In the genomic region with DNA sequence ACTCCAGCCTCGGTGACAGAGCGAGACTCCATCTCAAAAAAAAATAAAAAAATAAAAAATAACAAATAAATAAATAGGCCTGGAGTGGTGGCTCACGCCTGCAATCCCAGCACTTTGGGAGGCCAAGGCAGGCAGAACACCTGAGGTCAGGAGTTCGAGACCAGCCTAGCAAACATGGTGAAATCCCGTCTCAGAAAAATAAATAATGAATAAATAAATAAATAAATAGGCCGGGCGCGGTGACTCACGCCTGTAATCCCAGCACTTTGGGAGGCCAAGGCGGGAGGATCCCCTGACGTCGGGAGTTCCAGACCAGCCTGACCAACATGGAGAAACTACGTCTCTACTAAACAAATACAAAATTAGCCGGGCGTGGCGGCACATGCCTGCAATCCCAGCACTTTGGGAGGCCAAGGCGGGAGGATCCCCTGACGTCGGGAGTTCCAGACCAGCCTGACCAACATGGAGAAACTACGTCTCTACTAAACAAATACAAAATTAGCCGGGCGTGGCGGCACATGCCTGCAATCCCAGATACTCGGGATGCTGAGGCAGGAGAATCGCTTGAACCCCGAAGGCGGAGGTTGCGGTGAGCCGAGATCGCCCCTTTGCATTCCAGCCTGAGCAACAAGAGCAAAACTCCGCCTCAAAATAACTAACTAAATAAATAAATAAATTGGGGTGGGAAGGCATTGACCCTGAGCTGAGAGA, we compare ENCODE assay signal across 6 cellular contexts. TPM values are rescaled to one million over a fixed set of nuclear protein-coding genes. Genes with fewer than 3 reads are reported as not detected.
DNase-seq lines count a peak whose midpoint lies in the region; ATAC-seq, FAIRE-seq and TF ChIP-seq lines count a peak whose summit lies in the region.
"Not testable (repeated sequence)": the region's sequence is repeated elsewhere in the genome, so short reads cannot be mapped to it uniquely, and the experiment has no call there.

No MANE protein-coding gene starts in this region.

- not testable (repeated sequence) for H3F3A ChIP-seq in neural cell (ENCODE audit: insufficient read depth, low read length, poor library complexity, severe bottlenecking)

- DNase-seq in GM12891 (ENCODE audit: insufficient read length, low spot score); T-cell; GM12878 (ENCODE audit: low read depth, low spot score); glutamatergic neuron: not testable (repeated sequence)
- DNase-seq in suprapubic skin (ENCODE audit: low spot score in 2 of 2) = peak in 1 of 2 donors; percentile 66

- not testable (repeated sequence) for H3K27ac ChIP-seq in GM12878 (ENCODE audit: control insufficient read depth, insufficient read depth)
- H3K27ac ChIP-seq in neural cell (ENCODE audit: low read length) (peak overlapping the region; percentile 99), suprapubic skin (peak overlapping the region; percentile 100)

- not testable (repeated sequence) for TF ChIP-seq POLR2A in GM12891 (IDR thresholded peaks at IDR 0.05; ENCODE audit: low read depth, low read length); GM12878 (IDR thresholded peaks at IDR 0.05; ENCODE audit: low read depth, low read length); suprapubic skin (IDR thresholded peaks at IDR 0.05)

- not testable (repeated sequence) for H3K9me3 Mint-ChIP-seq in T-cell
- peaks cover 32% of the 10 kb centered on the region for H3K9me3 Mint-ChIP-seq in glutamatergic neuron (ENCODE audit: unreplicated experiment)

- H3K79me2 ChIP-seq in GM12878 (ENCODE audit: control insufficient read depth, insufficient read depth, low read length) (peaks cover 43% of the 10 kb centered on the region), neural cell (replicated peaks; ENCODE audit: insufficient read depth, low read length) (peaks cover 37% of the 10 kb centered on the region)

- TF ChIP-seq RAD21 in GM12878 (IDR thresholded peaks at IDR 0.05; ENCODE audit: insufficient read depth, low read depth, low read length); neural cell (conservative IDR thresholded peaks at IDR 0.05): not testable (repeated sequence)

- not testable (repeated sequence) for H3K9me3 ChIP-seq in GM12878 (replicated peaks; ENCODE audit: control insufficient read depth, insufficient read depth, low read length); neural cell (ENCODE audit: low read length); suprapubic skin

- WGBS in GM12878 (ENCODE audit: insufficient coverage, insufficient replicate concordance, low lambda C conversion rate, missing lambda C conversion rate) = 87% methylated on average over 27 of the region's 31 CpGs
- 68% methylated on average over 31 of the region's 31 CpGs for WGBS in suprapubic skin

- H3K36me3 Mint-ChIP-seq in T-cell (peaks cover 33% of the 10 kb centered on the region), glutamatergic neuron (ENCODE audit: unreplicated experiment) (peaks cover 19% of the 10 kb centered on the region)

- intact Hi-C loops in GM12878 (cut with micrococcal nuclease; ENCODE audit: unreplicated experiment) = not testable (repeated sequence)

- ATAC-seq in T-cell (replicated peaks in 1 of 4); GM12878: not testable (repeated sequence)

- RAD21 ChIA-PET in GM12878 (lab: Charles Lee; ENCODE audit: unreplicated experiment) = interaction anchor here (0.6 to 5.0 kb wide), 9 partner anchors 27 to 122 kb away, joined by 3 to 26 read pairs (median 5); a partner anchor contains a TSS

- H3K9me2 ChIP-seq in neural cell (ENCODE audit: insufficient read depth, low read length) = not testable (repeated sequence)

- peaks cover 26% of the 10 kb centered on the region for H3K4me1 ChIP-seq in GM12878 (ENCODE audit: control insufficient read depth, insufficient read depth, low read length)
- H3K4me1 ChIP-seq in suprapubic skin = peaks cover 62% of the 10 kb centered on the region

- H3K36me3 ChIP-seq in GM12878 (ENCODE audit: control insufficient read depth in 2 of 2, insufficient read depth in 2 of 2, low read length in 1 of 2); neural cell (ENCODE audit: insufficient read depth, low read length): not testable (repeated sequence)
- H3K36me3 ChIP-seq in suprapubic skin = peaks cover 29% of the 10 kb centered on the region

- in situ Hi-C loops in GM12878 (cut with MboI) = not testable (repeated sequence)

- not testable (repeated sequence) for H3K9ac ChIP-seq in GM12878 (ENCODE audit: control insufficient read depth, insufficient read depth, low read length)
- H3K9ac ChIP-seq in neural cell (ENCODE audit: low read length) = peak overlapping the region; percentile 99

- not testable (repeated sequence) for TF ChIP-seq EP300 in GM12878 (IDR thresholded peaks at IDR 0.05; ENCODE audit: borderline replicate concordance in 1 of 2, control insufficient read depth in 1 of 2, low read depth in 2 of 2, low read length in 2 of 2); neural cell (conservative IDR thresholded peaks at IDR 0.05; ENCODE audit: poor library complexity, severe bottlenecking); suprapubic skin (IDR thresholded peaks at IDR 0.05)

- CTCF ChIA-PET in T-cell (lab: Charles Lee) (interaction anchor here in 1 of 2 donors (0.5 to 1.0 kb wide), 6 partner anchors 14 to 605 kb away, joined by 3 to 5 read pairs (median 4); no protein-coding TSS in a partner anchor), GM12878 (lab: Yijun Ruan, JAX) (interaction anchor here (0.9 to 3.6 kb wide), 5 partner anchors 29 to 121 kb away, joined by 3 to 22 read pairs (median 4); a partner anchor contains a TSS)

- H3K4me1 Mint-ChIP-seq in T-cell = peaks cover 34 to 48% (median 40%) of the 10 kb centered on the region in 3 donors
- peaks cover 28% of the 10 kb centered on the region for H3K4me1 Mint-ChIP-seq in glutamatergic neuron (ENCODE audit: low read depth, unreplicated experiment)

- not testable (repeated sequence) for H4K20me1 ChIP-seq in GM12878 (ENCODE audit: control insufficient read depth, insufficient read depth); neural cell (ENCODE audit: insufficient read depth)

- H2AFZ ChIP-seq in GM12878 (ENCODE audit: control insufficient read depth, low read depth, low read length) = 0 out of 2 replicates have a peak overlapping the region, but pooled peaks have one; percentile 4
- H2AFZ ChIP-seq in neural cell (ENCODE audit: low read depth, low read length) = not testable (repeated sequence)

- H3K27me3 Mint-ChIP-seq in T-cell = not testable (repeated sequence)
- peaks cover 13% of the 10 kb centered on the region for H3K27me3 Mint-ChIP-seq in glutamatergic neuron (ENCODE audit: unreplicated experiment)

- TF ChIP-seq CTCF in GM12878 (IDR thresholded peaks at IDR 0.05 in 2 of 3, conservative IDR thresholded peaks at IDR 0.05 in 1 of 3; ENCODE audit: control insufficient read depth in 2 of 3, extremely low read depth in 1 of 3, insufficient read depth in 1 of 3, low read depth in 3 of 3, low read length in 3 of 3); glutamatergic neuron (IDR thresholded peaks at IDR 0.05; ENCODE audit: partially characterized antibody, unreplicated experiment); neural cell (IDR thresholded peaks at IDR 0.05; ENCODE audit: poor library complexity, severe bottlenecking); suprapubic skin (IDR thresholded peaks at IDR 0.05): not testable (repeated sequence)

- not testable (repeated sequence) for H3K4me3 ChIP-seq in GM12878
- H3K4me3 ChIP-seq in neural cell (ENCODE audit: low read length) (peak overlapping the region; percentile 84), suprapubic skin (peak overlapping the region; percentile 98)

- H3K27ac Mint-ChIP-seq in T-cell = peak overlapping the region; percentile 99 to 100
- peak overlapping the region; percentile 100 for H3K27ac Mint-ChIP-seq in glutamatergic neuron (ENCODE audit: unreplicated experiment)

- POLR2A ChIA-PET in T-cell (lab: Charles Lee) = interaction anchor here in 1 of 2 donors (0.6 to 1.2 kb wide), 3 partner anchors 9 to 122 kb away, joined by 3 to 5 read pairs (median 5); a partner anchor contains a TSS
- POLR2A ChIA-PET in GM12878 (lab: Charles Lee) = interaction anchor here (0.5 to 6.7 kb wide), 17 partner anchors 9 to 226 kb away, joined by 3 to 64 read pairs (median 3); a partner anchor contains a TSS

- SMC1A ChIA-PET in GM12878 (lab: Charles Lee; ENCODE audit: uncharacterized antibody, unreplicated experiment) = interaction anchor here (0.9 to 3.7 kb wide), 4 partner anchors 15 to 92 kb away, joined by 4 to 24 read pairs (median 12); a partner anchor contains a TSS

- not testable (repeated sequence) for BruUV-seq in GM12878 (replicated peaks; lab: Mats Ljungman, UMichigan)

- peak overlapping the region; percentile 98 to 100 (median 99) for H3K4me3 Mint-ChIP-seq in T-cell
- H3K4me3 Mint-ChIP-seq in glutamatergic neuron (ENCODE audit: unreplicated experiment) = peak overlapping the region; percentile 99

- H3K4me2 ChIP-seq in GM12878 (ENCODE audit: control insufficient read depth, insufficient read depth); neural cell (ENCODE audit: low read length): not testable (repeated sequence)

- FAIRE-seq in GM12891 (lab: Jason Lieb, UNC) = peak; percentile 20
- FAIRE-seq in GM12878 (lab: Jason Lieb, UNC) = not testable (repeated sequence)

- H3K27me3 ChIP-seq in GM12878 (replicated peaks in 1 of 2; ENCODE audit: control insufficient read depth in 2 of 2, insufficient read depth in 2 of 2, low read length in 1 of 2); neural cell (ENCODE audit: insufficient read depth, low read depth, low read length); suprapubic skin: not testable (repeated sequence)

RNA-seq across cellular contexts. Expression of a gene that starts 0.6 kb away (rescaled TPM):
- polyA plus RNA-seq in GM12891 (2012; ENCODE audit: low read depth, missing spikeins) = 72.6 TPM
- total RNA-seq in T-cell = 100 to 1,000 TPM in 2 of 5 donors, 10 to 100 TPM in 3; 74.4 to 713 (median 93.6) TPM
- total RNA-seq in GM12878 (2013; cell fraction: nucleolus; rRNA removed) = 90.5 and 94.5 TPM in 2 replicates
- 23.9 and 26.3 TPM in 2 replicates for total RNA-seq in GM12878 (2014; rRNA removed)
- 21.0 and 22.2 TPM in 2 replicates for total RNA-seq in GM12878 (2014; rRNA removed; fragmentation: Illumina TruSeq; extraction: Trizol)
- 30.0 and 30.6 TPM in 2 replicates for total RNA-seq in GM12878 (2021)
- polyA plus RNA-seq in GM12878 (2011; ENCODE audit: low read depth) = 32.8 TPM
- 18.6 and 19.1 TPM in 2 replicates for polyA plus RNA-seq in GM12878 (2011; rRNA removed)
- 16.9 and 21.8 TPM in 2 replicates for polyA plus RNA-seq in GM12878 (2011; cell fraction: cytosol; rRNA removed)
- polyA plus RNA-seq in GM12878 (2011; cell fraction: nucleus; rRNA removed) = 34.4 and 42.1 TPM in 2 replicates
- 64.8 and 69.0 TPM in 2 replicates for polyA plus RNA-seq in GM12878 (2012)
- polyA plus RNA-seq in GM12878 (2014; fragmentation: Illumina TruSeq; extraction: Trizol) = 28.0 and 29.9 TPM in 2 replicates
- polyA plus RNA-seq in GM12878 (2014; fragmentation: Nextera tagmentation; extraction: Ambion mirVana) = under 1 TPM; 0.68 to 0.90 TPM
- polyA plus RNA-seq in GM12878 (2014; rRNA removed) = 28.5 and 29.0 TPM in 2 replicates
- polyA plus RNA-seq in GM12878 (2016; fragmentation: Nextera tagmentation; extraction: Ambion mirVana) = 10 to 100 TPM; 44.1 to 50.8 TPM
- 11.3 and 16.8 TPM in 2 replicates for polyA minus RNA-seq in GM12878 (2011; rRNA and poly(A)+ RNA removed)
- polyA minus RNA-seq in GM12878 (2011; cell fraction: cytosol; rRNA and poly(A)+ RNA removed) = 7.4 and 12.2 TPM in 2 replicates
- 19.8 and 24.3 TPM in 2 replicates for polyA minus RNA-seq in GM12878 (2011; cell fraction: nucleus; rRNA and poly(A)+ RNA removed)
- total RNA-seq in glutamatergic neuron (ENCODE audit: unreplicated experiment) = 106 TPM
- 73.3 and 73.6 TPM in 2 replicates for polyA plus RNA-seq in neural cell
- 70.4 and 85.9 TPM in 2 replicates for polyA minus RNA-seq in neural cell
- 100 to 1,000 TPM; 135 to 191 (median 144) TPM for total RNA-seq in suprapubic skin

RNA-seq across cellular contexts. Expression of a gene that starts 3.2 kb away (rescaled TPM):
- 9.8 TPM for polyA plus RNA-seq in GM12891 (2012; ENCODE audit: low read depth, missing spikeins)
- 10 to 100 TPM in 1 of 5 donors, 1 to 10 TPM in 4; 2.7 to 11.8 (median 5.2) TPM for total RNA-seq in T-cell
- 1.8 and 2.3 TPM in 2 replicates for total RNA-seq in GM12878 (2013; cell fraction: nucleolus; rRNA removed)
- 5.0 and 7.5 TPM in 2 replicates for total RNA-seq in GM12878 (2014; rRNA removed)
- total RNA-seq in GM12878 (2014; rRNA removed; fragmentation: Illumina TruSeq; extraction: Trizol) = 3.1 and 3.3 TPM in 2 replicates
- total RNA-seq in GM12878 (2021) = 6.5 and 7.1 TPM in 2 replicates
- polyA plus RNA-seq in GM12878 (2011; ENCODE audit: low read depth) = 4.3 TPM
- polyA plus RNA-seq in GM12878 (2011; rRNA removed) = 1.9 and 2.3 TPM in 2 replicates
- 2.1 and 2.8 TPM in 2 replicates for polyA plus RNA-seq in GM12878 (2011; cell fraction: cytosol; rRNA removed)
- 1.7 and 3.2 TPM in 2 replicates for polyA plus RNA-seq in GM12878 (2011; cell fraction: nucleus; rRNA removed)
- 13.4 and 14.8 TPM in 2 replicates for polyA plus RNA-seq in GM12878 (2012)
- 1.5 and 3.5 TPM in 2 replicates for polyA plus RNA-seq in GM12878 (2014; fragmentation: Illumina TruSeq; extraction: Trizol)
- under 1 TPM in 1 of 2 experiments, not detected in 1; 0.13 TPM for polyA plus RNA-seq in GM12878 (2014; fragmentation: Nextera tagmentation; extraction: Ambion mirVana)
- polyA plus RNA-seq in GM12878 (2014; rRNA removed) = 5.4 and 6.4 TPM in 2 replicates
- polyA plus RNA-seq in GM12878 (2016; fragmentation: Nextera tagmentation; extraction: Ambion mirVana) = 10 to 100 TPM in 1 of 2 experiments, 1 to 10 TPM in 1; 7.8 to 10.0 TPM
- 0.66 and 0.82 TPM in 2 replicates for polyA minus RNA-seq in GM12878 (2011; rRNA and poly(A)+ RNA removed)
- 1.4 TPM in 1 of 2 replicates, not detected in the other for polyA minus RNA-seq in GM12878 (2011; cell fraction: cytosol; rRNA and poly(A)+ RNA removed)
- 0.36 and 1.4 TPM in 2 replicates for polyA minus RNA-seq in GM12878 (2011; cell fraction: nucleus; rRNA and poly(A)+ RNA removed)
- total RNA-seq in glutamatergic neuron (ENCODE audit: unreplicated experiment) = 9.4 TPM
- not detected in 2 replicates for polyA plus RNA-seq in neural cell
- not detected in 2 replicates for polyA minus RNA-seq in neural cell
- total RNA-seq in suprapubic skin = 1 to 10 TPM; 2.8 to 5.1 (median 5.0) TPM

RNA-seq across cellular contexts. Expression of a gene that starts 26.9 kb away (rescaled TPM):
- polyA plus RNA-seq in GM12891 (2012; ENCODE audit: low read depth, missing spikeins) = 0.35 TPM
- total RNA-seq in T-cell (under 1 TPM in 1 of 5 donors, not detected in 4; 0.26 TPM), GM12878 (2014; rRNA removed) (0.49 and 0.56 TPM in 2 replicates), GM12878 (2014; rRNA removed; fragmentation: Illumina TruSeq; extraction: Trizol) (0.14 and 0.22 TPM in 2 replicates), GM12878 (2021) (0.82 and 1.2 TPM in 2 replicates), glutamatergic neuron (ENCODE audit: unreplicated experiment) (not detected), suprapubic skin (not detected)
- total RNA-seq in GM12878 (2013; cell fraction: nucleolus; rRNA removed) = 0.64 and 1.1 TPM in 2 replicates
- polyA plus RNA-seq in GM12878 (2011; ENCODE audit: low read depth) = 0.28 TPM
- polyA plus RNA-seq in GM12878 (2011; rRNA removed) (0.26 and 0.45 TPM in 2 replicates), GM12878 (2014; fragmentation: Illumina TruSeq; extraction: Trizol) (0.31 and 0.57 TPM in 2 replicates), GM12878 (2014; fragmentation: Nextera tagmentation; extraction: Ambion mirVana) (under 1 TPM in 1 of 2 experiments, not detected in 1; 0.62 TPM), GM12878 (2014; rRNA removed) (0.69 and 1.5 TPM in 2 replicates), GM12878 (2016; fragmentation: Nextera tagmentation; extraction: Ambion mirVana) (under 1 TPM; 0.17 to 0.18 TPM), neural cell (not detected in 2 replicates)
- 0.28 and 0.51 TPM in 2 replicates for polyA plus RNA-seq in GM12878 (2011; cell fraction: cytosol; rRNA removed)
- polyA plus RNA-seq in GM12878 (2011; cell fraction: nucleus; rRNA removed) = 0.19 and 0.40 TPM in 2 replicates
- 0.70 and 0.84 TPM in 2 replicates for polyA plus RNA-seq in GM12878 (2012)
- 0.15 and 0.52 TPM in 2 replicates for polyA minus RNA-seq in GM12878 (2011; rRNA and poly(A)+ RNA removed)
- not detected in 2 replicates for polyA minus RNA-seq in GM12878 (2011; cell fraction: cytosol; rRNA and poly(A)+ RNA removed)
- 0.12 TPM in 1 of 2 replicates, not detected in the other for polyA minus RNA-seq in GM12878 (2011; cell fraction: nucleus; rRNA and poly(A)+ RNA removed)
- not detected in 2 replicates for polyA minus RNA-seq in neural cell

RNA-seq across cellular contexts. Expression of a gene that starts 28.5 kb away (rescaled TPM):
- polyA plus RNA-seq in GM12891 (2012; ENCODE audit: low read depth, missing spikeins) = 106 TPM
- total RNA-seq in T-cell (100 to 1,000 TPM; 122 to 177 (median 165) TPM), GM12878 (2014; rRNA removed) (41.8 and 48.6 TPM in 2 replicates), GM12878 (2014; rRNA removed; fragmentation: Illumina TruSeq; extraction: Trizol) (31.7 and 33.0 TPM in 2 replicates), GM12878 (2021) (80.2 and 82.4 TPM in 2 replicates), glutamatergic neuron (ENCODE audit: unreplicated experiment) (115 TPM), suprapubic skin (100 to 1,000 TPM; 132 to 220 (median 204) TPM)
- total RNA-seq in GM12878 (2013; cell fraction: nucleolus; rRNA removed) = 118 and 121 TPM in 2 replicates
- 41.2 TPM for polyA plus RNA-seq in GM12878 (2011; ENCODE audit: low read depth)
- polyA plus RNA-seq in GM12878 (2011; rRNA removed) (19.3 and 40.3 TPM in 2 replicates), GM12878 (2014; fragmentation: Illumina TruSeq; extraction: Trizol) (13.9 and 32.5 TPM in 2 replicates), GM12878 (2014; fragmentation: Nextera tagmentation; extraction: Ambion mirVana) (1 to 10 TPM; 1.8 to 3.2 TPM), GM12878 (2014; rRNA removed) (77.7 and 94.2 TPM in 2 replicates), GM12878 (2016; fragmentation: Nextera tagmentation; extraction: Ambion mirVana) (100 to 1,000 TPM; 112 TPM), neural cell (80.0 and 83.7 TPM in 2 replicates)
- polyA plus RNA-seq in GM12878 (2011; cell fraction: cytosol; rRNA removed) = 53.1 and 63.0 TPM in 2 replicates
- 77.6 and 86.5 TPM in 2 replicates for polyA plus RNA-seq in GM12878 (2011; cell fraction: nucleus; rRNA removed)
- polyA plus RNA-seq in GM12878 (2012) = 97.8 and 107 TPM in 2 replicates
- polyA minus RNA-seq in GM12878 (2011; rRNA and poly(A)+ RNA removed) = 14.6 and 32.7 TPM in 2 replicates
- polyA minus RNA-seq in GM12878 (2011; cell fraction: cytosol; rRNA and poly(A)+ RNA removed) = 16.6 and 18.4 TPM in 2 replicates
- polyA minus RNA-seq in GM12878 (2011; cell fraction: nucleus; rRNA and poly(A)+ RNA removed) = 15.7 and 20.2 TPM in 2 replicates
- polyA minus RNA-seq in neural cell = 45.1 and 70.4 TPM in 2 replicates

RNA-seq across cellular contexts. Expression of a gene that starts 35.3 kb away (rescaled TPM):
- polyA plus RNA-seq in GM12891 (2012; ENCODE audit: low read depth, missing spikeins) = 8.2 TPM
- 1 to 10 TPM in 2 of 5 donors, under 1 TPM in 2, not detected in 1; 0.58 to 2.1 (median 1.1) TPM for total RNA-seq in T-cell
- total RNA-seq in GM12878 (2013; cell fraction: nucleolus; rRNA removed) = 7.2 and 8.7 TPM in 2 replicates
- 0.28 and 0.98 TPM in 2 replicates for total RNA-seq in GM12878 (2014; rRNA removed)
- 0.36 and 0.46 TPM in 2 replicates for total RNA-seq in GM12878 (2014; rRNA removed; fragmentation: Illumina TruSeq; extraction: Trizol)
- total RNA-seq in GM12878 (2021) = 1.4 TPM in 2 replicates
- polyA plus RNA-seq in GM12878 (2011; ENCODE audit: low read depth) = 3.9 TPM
- polyA plus RNA-seq in GM12878 (2011; rRNA removed) = 1.6 and 4.1 TPM in 2 replicates
- 5.3 and 6.6 TPM in 2 replicates for polyA plus RNA-seq in GM12878 (2011; cell fraction: cytosol; rRNA removed)
- 4.7 and 7.2 TPM in 2 replicates for polyA plus RNA-seq in GM12878 (2011; cell fraction: nucleus; rRNA removed)
- polyA plus RNA-seq in GM12878 (2012) = 7.3 and 8.0 TPM in 2 replicates
- polyA plus RNA-seq in GM12878 (2014; fragmentation: Illumina TruSeq; extraction: Trizol) = 0.31 TPM in 1 of 2 replicates, not detected in the other
- under 1 TPM; 0.21 to 0.26 TPM for polyA plus RNA-seq in GM12878 (2014; fragmentation: Nextera tagmentation; extraction: Ambion mirVana)
- polyA plus RNA-seq in GM12878 (2014; rRNA removed) = 1.4 and 2.1 TPM in 2 replicates
- polyA plus RNA-seq in GM12878 (2016; fragmentation: Nextera tagmentation; extraction: Ambion mirVana) = 1 to 10 TPM in 1 of 2 experiments, under 1 TPM in 1; 0.87 to 1.3 TPM
- 0.73 and 2.9 TPM in 2 replicates for polyA minus RNA-seq in GM12878 (2011; rRNA and poly(A)+ RNA removed)
- not detected in 2 replicates for polyA minus RNA-seq in GM12878 (2011; cell fraction: cytosol; rRNA and poly(A)+ RNA removed)
- 0.97 and 1.1 TPM in 2 replicates for polyA minus RNA-seq in GM12878 (2011; cell fraction: nucleus; rRNA and poly(A)+ RNA removed)
- 1.0 TPM for total RNA-seq in glutamatergic neuron (ENCODE audit: unreplicated experiment)
- polyA plus RNA-seq in neural cell = 0.40 and 0.44 TPM in 2 replicates
- polyA minus RNA-seq in neural cell = not detected in 2 replicates
- 1 to 10 TPM; 2.5 to 3.4 (median 3.1) TPM for total RNA-seq in suprapubic skin
